ENCODE assay signal across 10 cellular contexts in genomic region chr2:106885326-106885725, GRCh38. TPM values are rescaled to one million over a fixed set of nuclear protein-coding genes. Genes with fewer than 3 reads are reported as not detected.
DNase-seq lines count a peak whose midpoint lies in the region; ATAC-seq and TF ChIP-seq lines count a peak whose summit lies in the region.
"Had no signal": no experiment of that assay in that cellular context is flagged by ENCODE, and none has a peak within 500 bp of the region (broad histone marks: within the 10 kb centered on the region; RNA-seq: fewer than 3 reads in every experiment).

No MANE protein-coding gene starts in this region.

- no peak overlapping the region for H3K9ac ChIP-seq in mesenchymal stem cell (ENCODE audit: low read length)

- H3K36me3 ChIP-seq in mesenchymal stem cell (ENCODE audit: control insufficient read depth in 1 of 2, insufficient read depth in 2 of 2, low read depth in 1 of 2, low read length in 2 of 2) (no peaks in the 10 kb centered on the region), thyroid gland (no peaks in the 10 kb centered on the region)
- H3K36me3 ChIP-seq: SJSA1 had no signal

- H3K4ac ChIP-seq in mesenchymal stem cell (ENCODE audit: low read depth in 1 of 2, low read length in 2 of 2) = no peak overlapping the region

- H3K27ac ChIP-seq in mesenchymal stem cell (ENCODE audit: low read length, poor library complexity, severe bottlenecking) (no peak overlapping the region), thyroid gland (peak overlapping the region in 2 of 3 donors; percentile 89 to 93)
- H3K27ac ChIP-seq: SJSA1 had no signal

- intact Hi-C loops in thyroid gland (cut with DNase I) = no loop called here

- peak in 1 of 2 donors; percentile 50 for TF ChIP-seq POLR2A in thyroid gland (IDR thresholded peaks at IDR 0.05)

- H3K27me3 Mint-ChIP-seq in activated T-cell treated with anti-CD3 and anti-CD28 coated beads, Interleukin-2, amount 50 U/mL, for 72 hours (ENCODE audit: low read depth) = peaks cover 30% of the 10 kb centered on the region
- H3K27me3 Mint-ChIP-seq in activated T-cell treated with anti-CD3 and anti-CD28 coated beads, Interleukin-2, amount 50 U/mL, for 4 hours (ENCODE audit: low read depth) = peaks cover 22% of the 10 kb centered on the region

- H2BK15ac ChIP-seq in mesenchymal stem cell (ENCODE audit: low read depth, poor library complexity, severe bottlenecking) = no peak overlapping the region

- no peak for DNase-seq in activated T-cell treated with anti-CD3 and anti-CD28 coated beads, Interleukin-2, amount 50 U/mL, for 72 hours
- DNase-seq in activated T-cell treated with anti-CD3 and anti-CD28 coated beads, Interleukin-2, amount 50 U/mL, for 4 hours = no peak
- DNase-seq in choroid plexus epithelial cell (ENCODE audit: low read depth) (peak; percentile 35), mesenchymal stem cell (no peak), thyroid gland (peak; percentile 47 to 52), GM10266 (ENCODE audit: extremely low spot score) (no peak)
- DNase-seq in stimulated activated CD4-positive, alpha-beta T cell treated with anti-CD3 and anti-CD28 coated beads, Interleukin-4, amount 100 ng/mL, for 1 hour = no peak
- DNase-seq: activated CD8-positive, alpha-beta T cell treated with anti-CD3 and anti-CD28 coated beads for 36 hours had no signal

- H4K91ac ChIP-seq in mesenchymal stem cell (ENCODE audit: low read length) = no peak overlapping the region

- no peaks in the 10 kb centered on the region for H3K9me3 Mint-ChIP-seq in activated T-cell treated with anti-CD3 and anti-CD28 coated beads, Interleukin-2, amount 50 U/mL, for 72 hours
- H3K9me3 Mint-ChIP-seq in activated T-cell treated with anti-CD3 and anti-CD28 coated beads, Interleukin-2, amount 50 U/mL, for 4 hours = no peaks in the 10 kb centered on the region
- H3K9me3 Mint-ChIP-seq: activated CD8-positive, alpha-beta T cell treated with anti-CD3 and anti-CD28 coated beads for 36 hours had no signal

- WGBS in mesenchymal stem cell = 2% methylated on average over 10 of the region's 10 CpGs
- 3 to 5% methylated on average over 10 of the region's 10 CpGs for WGBS in thyroid gland, 2 donors

- H3K27me3 ChIP-seq in mesenchymal stem cell (ENCODE audit: control insufficient read depth in 1 of 2, insufficient read depth in 1 of 2, low read length in 2 of 2) (peaks cover 0 to 63% of the 10 kb centered on the region in 2 experiments), thyroid gland (no peaks in the 10 kb centered on the region)

- H2BK5ac ChIP-seq in mesenchymal stem cell (ENCODE audit: low read depth, low read length, poor library complexity, severe bottlenecking) = no peak overlapping the region

- H2AK5ac ChIP-seq in mesenchymal stem cell (ENCODE audit: low read length, severe bottlenecking) = no peak overlapping the region

- no peak overlapping the region for H3K27ac Mint-ChIP-seq in activated T-cell treated with anti-CD3 and anti-CD28 coated beads, Interleukin-2, amount 50 U/mL, for 72 hours
- H3K27ac Mint-ChIP-seq: activated CD8-positive, alpha-beta T cell treated with anti-CD3 and anti-CD28 coated beads for 36 hours had no signal

- H2BK120ac ChIP-seq in mesenchymal stem cell (ENCODE audit: low read depth, low read length) = no peak overlapping the region

- no peak for ATAC-seq in activated T-cell treated with anti-CD3 and anti-CD28 coated beads, Interleukin-2, amount 50 U/mL, for 72 hours (replicated peaks in 1 of 2)
- no peak for ATAC-seq in activated T-cell treated with anti-CD3 and anti-CD28 coated beads, Interleukin-2, amount 50 U/mL, for 4 hours
- no peak for ATAC-seq in HG03159 (IDR thresholded peaks at IDR 0.05; ENCODE audit: unreplicated experiment)
- ATAC-seq: activated CD8-positive, alpha-beta T cell treated with anti-CD3 and anti-CD28 coated beads for 36 hours had no signal

- no peak overlapping the region for H3K18ac ChIP-seq in mesenchymal stem cell (ENCODE audit: low read depth in 1 of 2, low read length in 2 of 2)

- peak overlapping the region; percentile 98 for H3K4me2 ChIP-seq in mesenchymal stem cell (ENCODE audit: low read length, poor library complexity, severe bottlenecking)

- no peaks in the 10 kb centered on the region for H3K9me3 ChIP-seq in mesenchymal stem cell (ENCODE audit: control insufficient read depth, low read length)
- no peaks in the 10 kb centered on the region for H3K9me3 ChIP-seq in thyroid gland
- H3K9me3 ChIP-seq: SJSA1 had no signal

- H3K4me3 Mint-ChIP-seq in activated T-cell treated with anti-CD3 and anti-CD28 coated beads, Interleukin-2, amount 50 U/mL, for 72 hours = peak overlapping the region; percentile 21 to 36
- no peak overlapping the region for H3K4me3 Mint-ChIP-seq in activated T-cell treated with anti-CD3 and anti-CD28 coated beads, Interleukin-2, amount 50 U/mL, for 4 hours
- H3K4me3 Mint-ChIP-seq: activated CD8-positive, alpha-beta T cell treated with anti-CD3 and anti-CD28 coated beads for 36 hours had no signal

- H4K8ac ChIP-seq in mesenchymal stem cell (ENCODE audit: low read length) = no peak overlapping the region

- H3K79me1 ChIP-seq in mesenchymal stem cell (replicated peaks; ENCODE audit: low read length, poor library complexity, severe bottlenecking) = peaks cover 9% of the 10 kb centered on the region

- peak overlapping the region; percentile 56 for H3K4me3 ChIP-seq in choroid plexus epithelial cell (ENCODE audit: low read depth, low read length)
- H3K4me3 ChIP-seq in mesenchymal stem cell (ENCODE audit: insufficient read depth in 1 of 2, low read depth in 1 of 2, low read length in 2 of 2) = no peak overlapping the region
- H3K4me3 ChIP-seq in thyroid gland (replicated peaks in 1 of 3) = peak overlapping the region; percentile 22 to 78 (median 64)
- H3K4me3 ChIP-seq: SJSA1 had no signal

- peaks cover 0 to 2% of the 10 kb centered on the region in 2 donors for H3K36me3 Mint-ChIP-seq in activated T-cell treated with anti-CD3 and anti-CD28 coated beads, Interleukin-2, amount 50 U/mL, for 72 hours (ENCODE audit: insufficient read depth in 2 of 2)
- no peaks in the 10 kb centered on the region for H3K36me3 Mint-ChIP-seq in activated T-cell treated with anti-CD3 and anti-CD28 coated beads, Interleukin-2, amount 50 U/mL, for 4 hours (ENCODE audit: insufficient read depth)

- H2AFZ ChIP-seq in mesenchymal stem cell (ENCODE audit: low read depth, low read length) = no peak overlapping the region

- no peak overlapping the region for H3K14ac ChIP-seq in mesenchymal stem cell (ENCODE audit: low read length in 2 of 2)

- H3K4me1 Mint-ChIP-seq in activated T-cell treated with anti-CD3 and anti-CD28 coated beads, Interleukin-2, amount 50 U/mL, for 72 hours (ENCODE audit: low read depth) = peaks cover 5% of the 10 kb centered on the region
- H3K4me1 Mint-ChIP-seq in activated T-cell treated with anti-CD3 and anti-CD28 coated beads, Interleukin-2, amount 50 U/mL, for 4 hours (ENCODE audit: low read depth) = peaks cover 5% of the 10 kb centered on the region

- no peak overlapping the region for H3K23ac ChIP-seq in mesenchymal stem cell (ENCODE audit: low read length in 2 of 2)

- no peak overlapping the region for H2BK12ac ChIP-seq in mesenchymal stem cell (ENCODE audit: low read length in 2 of 2)

- no peak for TF ChIP-seq CTCF in choroid plexus epithelial cell (conservative IDR thresholded peaks at IDR 0.05; ENCODE audit: low read depth, low read length)
- no peak for TF ChIP-seq CTCF in thyroid gland (IDR thresholded peaks at IDR 0.05)
- no peak for TF ChIP-seq CTCF in GM10266 (IDR thresholded peaks at IDR 0.05; ENCODE audit: control insufficient read depth, insufficient read depth, low read depth, missing control alignments)

- H3K4me1 ChIP-seq in mesenchymal stem cell (ENCODE audit: control insufficient read depth, insufficient read depth, low read depth, low read length) = peaks cover 6% of the 10 kb centered on the region
- peaks cover 8 to 12% of the 10 kb centered on the region in 2 donors for H3K4me1 ChIP-seq in thyroid gland

RNA-seq across cellular contexts. Expression of gene ST6GAL2, which starts 0.6 kb away (rescaled TPM):
- not detected for total RNA-seq in activated T-cell treated with anti-CD3 and anti-CD28 coated beads, Interleukin-2, amount 50 U/mL, for 72 hours
- total RNA-seq in activated T-cell treated with anti-CD3 and anti-CD28 coated beads, Interleukin-2, amount 50 U/mL, for 4 hours = not detected
- polyA plus RNA-seq in mesenchymal stem cell (2013, experiment 1 of 2) = 0.11 TPM
- 0.08 TPM for polyA plus RNA-seq in mesenchymal stem cell (2013, experiment 2 of 2)
- 10 to 100 TPM; 17.6 to 94.5 (median 49.9) TPM for total RNA-seq in thyroid gland
- total RNA-seq: activated CD8-positive, alpha-beta T cell treated with anti-CD3 and anti-CD28 coated beads for 36 hours; SJSA1 had no signal

Comparison
In these comparisons a context has a peak if more than half of its experiments do, and no peak if none do; other contexts are left out.
1. DNase-seq: peak in choroid plexus epithelial cell (single experiment) and thyroid gland (2 of 2); none in activated T-cell treated with anti-CD3 and anti-CD28 coated beads, Interleukin-2, amount 50 U/mL, for 72 hours (0 of 2), activated T-cell treated with anti-CD3 and anti-CD28 coated beads, Interleukin-2, amount 50 U/mL, for 4 hours (single experiment), mesenchymal stem cell (single experiment), GM10266 (single experiment) and stimulated activated CD4-positive, alpha-beta T cell treated with anti-CD3 and anti-CD28 coated beads, Interleukin-4, amount 100 ng/mL, for 1 hour (single experiment).
2. H3K4me3 ChIP-seq: peak in choroid plexus epithelial cell (single experiment) and thyroid gland (3 of 3); none in mesenchymal stem cell (0 of 2).
3. RNA of gene ST6GAL2, which starts 0.6 kb away (total RNA-seq): 17.6 to 94.5 TPM in thyroid gland; not detected in activated T-cell treated with anti-CD3 and anti-CD28 coated beads, Interleukin-2, amount 50 U/mL, for 4 hours and not detected in activated T-cell treated with anti-CD3 and anti-CD28 coated beads, Interleukin-2, amount 50 U/mL, for 72 hours; every median in the first group is over 10 times any median in the second.